Comparison of ENCODE assay signal across 1 cellular context in genomic region chr17:47696717-47697642, GRCh38.
TF ChIP-seq lines count a peak whose summit lies in the region.

No MANE protein-coding gene starts in this region.

TF ChIP-seq in HepG2, 621 proteins besides CTCF, POLR2A, EP300 and RAD21:
- TF ChIP-seq ZFX (CRISPR knock-in tag; IDR thresholded peaks at IDR 0.05; ENCODE audit: low read depth) = peak; percentile 29; the same call in 1 of the 2 replicates
- no peak for TF ChIP-seq STAT5B (CRISPR knock-in tag; IDR thresholded peaks at IDR 0.05)
- peak; percentile 74 for TF ChIP-seq ZNF263 (CRISPR knock-in tag; IDR thresholded peaks at IDR 0.05)
